In the genomic region with DNA sequence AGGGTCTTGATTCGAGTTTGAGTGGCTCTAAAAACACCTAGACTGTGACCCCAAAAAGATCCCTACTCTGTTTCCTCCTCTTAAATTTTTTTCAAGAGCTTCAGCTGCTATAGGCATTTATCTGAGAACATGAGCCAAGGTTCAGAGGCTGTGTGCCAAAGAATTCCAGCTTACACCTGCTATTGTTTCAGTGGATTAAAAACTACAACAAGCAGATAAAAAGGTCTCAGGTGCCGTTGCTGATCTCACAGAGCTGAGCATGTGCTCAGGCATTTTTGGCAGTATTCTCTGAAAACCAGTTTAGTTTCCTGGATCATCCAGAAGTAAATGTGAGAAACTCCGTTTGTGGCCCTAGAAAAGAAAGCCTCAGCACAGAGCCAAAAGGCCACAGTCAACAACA, we compare ENCODE assay signal across 3 cellular contexts.
TF ChIP-seq lines count a peak whose summit lies in the region.

No MANE protein-coding gene starts in this region.

TF ChIP-seq in Ishikawa, 13 proteins besides CTCF, POLR2A, EP300 and RAD21 (continued from another document):
- TF ChIP-seq, protein P1, sequence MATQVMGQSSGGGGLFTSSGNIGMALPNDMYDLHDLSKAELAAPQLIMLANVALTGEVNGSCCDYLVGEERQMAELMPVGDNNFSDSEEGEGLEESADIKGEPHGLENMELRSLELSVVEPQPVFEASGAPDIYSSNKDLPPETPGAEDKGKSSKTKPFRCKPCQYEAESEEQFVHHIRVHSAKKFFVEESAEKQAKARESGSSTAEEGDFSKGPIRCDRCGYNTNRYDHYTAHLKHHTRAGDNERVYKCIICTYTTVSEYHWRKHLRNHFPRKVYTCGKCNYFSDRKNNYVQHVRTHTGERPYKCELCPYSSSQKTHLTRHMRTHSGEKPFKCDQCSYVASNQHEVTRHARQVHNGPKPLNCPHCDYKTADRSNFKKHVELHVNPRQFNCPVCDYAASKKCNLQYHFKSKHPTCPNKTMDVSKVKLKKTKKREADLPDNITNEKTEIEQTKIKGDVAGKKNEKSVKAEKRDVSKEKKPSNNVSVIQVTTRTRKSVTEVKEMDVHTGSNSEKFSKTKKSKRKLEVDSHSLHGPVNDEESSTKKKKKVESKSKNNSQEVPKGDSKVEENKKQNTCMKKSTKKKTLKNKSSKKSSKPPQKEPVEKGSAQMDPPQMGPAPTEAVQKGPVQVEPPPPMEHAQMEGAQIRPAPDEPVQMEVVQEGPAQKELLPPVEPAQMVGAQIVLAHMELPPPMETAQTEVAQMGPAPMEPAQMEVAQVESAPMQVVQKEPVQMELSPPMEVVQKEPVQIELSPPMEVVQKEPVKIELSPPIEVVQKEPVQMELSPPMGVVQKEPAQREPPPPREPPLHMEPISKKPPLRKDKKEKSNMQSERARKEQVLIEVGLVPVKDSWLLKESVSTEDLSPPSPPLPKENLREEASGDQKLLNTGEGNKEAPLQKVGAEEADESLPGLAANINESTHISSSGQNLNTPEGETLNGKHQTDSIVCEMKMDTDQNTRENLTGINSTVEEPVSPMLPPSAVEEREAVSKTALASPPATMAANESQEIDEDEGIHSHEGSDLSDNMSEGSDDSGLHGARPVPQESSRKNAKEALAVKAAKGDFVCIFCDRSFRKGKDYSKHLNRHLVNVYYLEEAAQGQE (IDR thresholded peaks at IDR 0.05; ENCODE audit: low read depth): no peak
- TF ChIP-seq, protein P2, sequence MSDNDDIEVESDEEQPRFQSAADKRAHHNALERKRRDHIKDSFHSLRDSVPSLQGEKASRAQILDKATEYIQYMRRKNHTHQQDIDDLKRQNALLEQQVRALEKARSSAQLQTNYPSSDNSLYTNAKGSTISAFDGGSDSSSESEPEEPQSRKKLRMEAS (IDR thresholded peaks at IDR 0.05): peak; percentile 77
TF ChIP-seq in Ishikawa: peak in this region for 4.

TF ChIP-seq in HepG2, 621 proteins besides CTCF, POLR2A, EP300 and RAD21 (continued from another document):
- no peak for TF ChIP-seq ZNF383 (CRISPR knock-in tag; IDR thresholded peaks at IDR 0.05; ENCODE audit: borderline replicate concordance)
- TF ChIP-seq EHMT2 (IDR thresholded peaks at IDR 0.05; ENCODE audit: borderline replicate concordance, low read depth, low read length): no peak
- no peak for TF ChIP-seq ZNF235 (CRISPR knock-in tag; IDR thresholded peaks at IDR 0.05; ENCODE audit: borderline replicate concordance)
- TF ChIP-seq, protein P3, sequence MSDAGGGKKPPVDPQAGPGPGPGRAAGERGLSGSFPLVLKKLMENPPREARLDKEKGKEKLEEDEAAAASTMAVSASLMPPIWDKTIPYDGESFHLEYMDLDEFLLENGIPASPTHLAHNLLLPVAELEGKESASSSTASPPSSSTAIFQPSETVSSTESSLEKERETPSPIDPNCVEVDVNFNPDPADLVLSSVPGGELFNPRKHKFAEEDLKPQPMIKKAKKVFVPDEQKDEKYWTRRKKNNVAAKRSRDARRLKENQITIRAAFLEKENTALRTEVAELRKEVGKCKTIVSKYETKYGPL (CRISPR knock-in tag; IDR thresholded peaks at IDR 0.05): no peak
- no peak for TF ChIP-seq PRPF4 (IDR thresholded peaks at IDR 0.05; ENCODE audit: low read depth, low read length, poor library complexity, severe bottlenecking)
- no peak for TF ChIP-seq KLF13 (CRISPR knock-in tag; IDR thresholded peaks at IDR 0.05)
- no peak for TF ChIP-seq NFIC (IDR thresholded peaks at IDR 0.05; ENCODE audit: low read length)
- TF ChIP-seq, protein P4, sequence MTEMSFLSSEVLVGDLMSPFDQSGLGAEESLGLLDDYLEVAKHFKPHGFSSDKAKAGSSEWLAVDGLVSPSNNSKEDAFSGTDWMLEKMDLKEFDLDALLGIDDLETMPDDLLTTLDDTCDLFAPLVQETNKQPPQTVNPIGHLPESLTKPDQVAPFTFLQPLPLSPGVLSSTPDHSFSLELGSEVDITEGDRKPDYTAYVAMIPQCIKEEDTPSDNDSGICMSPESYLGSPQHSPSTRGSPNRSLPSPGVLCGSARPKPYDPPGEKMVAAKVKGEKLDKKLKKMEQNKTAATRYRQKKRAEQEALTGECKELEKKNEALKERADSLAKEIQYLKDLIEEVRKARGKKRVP (CRISPR knock-in tag; IDR thresholded peaks at IDR 0.05): no peak
- no peak for TF ChIP-seq POLR2AphosphoS5 (IDR thresholded peaks at IDR 0.05; ENCODE audit: low read depth, low read length)
- TF ChIP-seq, protein P5, sequence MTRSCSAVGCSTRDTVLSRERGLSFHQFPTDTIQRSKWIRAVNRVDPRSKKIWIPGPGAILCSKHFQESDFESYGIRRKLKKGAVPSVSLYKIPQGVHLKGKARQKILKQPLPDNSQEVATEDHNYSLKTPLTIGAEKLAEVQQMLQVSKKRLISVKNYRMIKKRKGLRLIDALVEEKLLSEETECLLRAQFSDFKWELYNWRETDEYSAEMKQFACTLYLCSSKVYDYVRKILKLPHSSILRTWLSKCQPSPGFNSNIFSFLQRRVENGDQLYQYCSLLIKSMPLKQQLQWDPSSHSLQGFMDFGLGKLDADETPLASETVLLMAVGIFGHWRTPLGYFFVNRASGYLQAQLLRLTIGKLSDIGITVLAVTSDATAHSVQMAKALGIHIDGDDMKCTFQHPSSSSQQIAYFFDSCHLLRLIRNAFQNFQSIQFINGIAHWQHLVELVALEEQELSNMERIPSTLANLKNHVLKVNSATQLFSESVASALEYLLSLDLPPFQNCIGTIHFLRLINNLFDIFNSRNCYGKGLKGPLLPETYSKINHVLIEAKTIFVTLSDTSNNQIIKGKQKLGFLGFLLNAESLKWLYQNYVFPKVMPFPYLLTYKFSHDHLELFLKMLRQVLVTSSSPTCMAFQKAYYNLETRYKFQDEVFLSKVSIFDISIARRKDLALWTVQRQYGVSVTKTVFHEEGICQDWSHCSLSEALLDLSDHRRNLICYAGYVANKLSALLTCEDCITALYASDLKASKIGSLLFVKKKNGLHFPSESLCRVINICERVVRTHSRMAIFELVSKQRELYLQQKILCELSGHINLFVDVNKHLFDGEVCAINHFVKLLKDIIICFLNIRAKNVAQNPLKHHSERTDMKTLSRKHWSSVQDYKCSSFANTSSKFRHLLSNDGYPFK (CRISPR knock-in tag; IDR thresholded peaks at IDR 0.05; ENCODE audit: borderline replicate concordance): no peak
TF ChIP-seq in HepG2: peak in this region for 0.

TF ChIP-seq in HEK293T, 16 proteins besides CTCF, POLR2A, EP300 and RAD21 (continued from another document):
- TF ChIP-seq ARNT (IDR thresholded peaks at IDR 0.05): no peak
